Comparison of ENCODE assay signal across 9 cellular contexts in genomic region chr1:194289569-194290266, GRCh38.
DNase-seq lines count a peak whose midpoint lies in the region; ATAC-seq and TF ChIP-seq lines count a peak whose summit lies in the region.
"Had no signal": no experiment of that assay in that cellular context is flagged by ENCODE, and none has a peak within 500 bp of the region (broad histone marks: within the 10 kb centered on the region; RNA-seq: fewer than 3 reads in every experiment).

No MANE protein-coding gene starts in this region.

- no peak overlapping the region for H3K4me3 Mint-ChIP-seq in type B pancreatic cell

- H3K9me2 ChIP-seq in SK-N-SH, result no peaks in the 10 kb centered on the region

- no peak for TF ChIP-seq RAD21 in SK-N-SH (IDR thresholded peaks at IDR 0.05; ENCODE audit: low read length)

- TF ChIP-seq EP300 in SK-N-SH (IDR thresholded peaks at IDR 0.05; ENCODE audit: borderline replicate concordance in 1 of 2, low read depth in 1 of 2, low read length in 1 of 2), result no peak

- no peaks in the 10 kb centered on the region for H3K9me3 Mint-ChIP-seq in type B pancreatic cell

- CTCF ChIA-PET in SK-N-SH (lab: Yijun Ruan, JAX), result no interaction called here

- WGBS in SK-N-SH (ENCODE audit: low lambda C conversion rate), result 35% methylated on average over 6 of the region's 6 CpGs

- ATAC-seq in HG03439 (IDR thresholded peaks at IDR 0.05; ENCODE audit: unreplicated experiment), result peak; percentile 95
- ATAC-seq: A549 had no signal

- POLR2A ChIA-PET in SK-N-SH (lab: Yijun Ruan, JAX), result no interaction called here

- H3K27me3 ChIP-seq in SK-N-SH (ENCODE audit: insufficient read depth), result no peaks in the 10 kb centered on the region

- H3K9ac ChIP-seq in SK-N-SH, result no peak overlapping the region

- no peaks in the 10 kb centered on the region for H4K20me1 ChIP-seq in SK-N-SH (ENCODE audit: insufficient read depth)

- peak; percentile 6 for DNase-seq in activated T-cell treated with anti-CD3 and anti-CD28 coated beads for 1 hour (ENCODE audit: low read depth)
- DNase-seq in activated T-cell treated with anti-CD3 and anti-CD28 coated beads for 4 hours, result no peak
- DNase-seq in activated CD8-positive, alpha-beta memory T cell treated with anti-CD3 and anti-CD28 coated beads, Interleukin-2, amount 50 U/mL, for 4 hours, result peak; percentile 25
- DNase-seq in stimulated activated naive CD4-positive, alpha-beta T cell (lab: John Stamatoyannopoulos, UW), result peak in 5 of 6 experiments; percentile 30 to 80 (median 73)
- DNase-seq in H4 (ENCODE audit: low spot score), result no peak
- DNase-seq in SK-N-SH, result no peak
- no peak for DNase-seq in type B pancreatic cell (ENCODE audit: extremely low spot score, unreplicated experiment)

- no peaks in the 10 kb centered on the region for H3K36me3 ChIP-seq in SK-N-SH (replicated peaks in 1 of 2; ENCODE audit: control insufficient read depth in 1 of 2, insufficient read depth in 2 of 2, low read length in 1 of 2)

- no peak overlapping the region for H3K4me3 ChIP-seq in SK-N-SH (ENCODE audit: low read depth in 2 of 2, low read length in 1 of 2)
- H3K4me3 ChIP-seq: A549 had no signal

- TF ChIP-seq CTCF in SK-N-SH (IDR thresholded peaks at IDR 0.05), result no peak
- no peak for TF ChIP-seq CTCF in type B pancreatic cell (conservative IDR thresholded peaks at IDR 0.05)

- no peak overlapping the region for H3K4me2 ChIP-seq in SK-N-SH
- H3K4me2 ChIP-seq: A549 had no signal

- H2AFZ ChIP-seq in SK-N-SH (ENCODE audit: low read depth), result no peak overlapping the region

- no peaks in the 10 kb centered on the region for H3F3A ChIP-seq in SK-N-SH (replicated peaks; ENCODE audit: insufficient read depth)

- H3K27ac Mint-ChIP-seq in type B pancreatic cell, result no peak overlapping the region

- no peaks in the 10 kb centered on the region for H3K79me2 ChIP-seq in SK-N-SH (ENCODE audit: insufficient read depth)

- H3K27me3 Mint-ChIP-seq in type B pancreatic cell, result no peaks in the 10 kb centered on the region

- no peaks in the 10 kb centered on the region for H3K36me3 Mint-ChIP-seq in type B pancreatic cell

- no peaks in the 10 kb centered on the region; a peak in 1 of 4 replicates for H3K4me1 ChIP-seq in SK-N-SH (ENCODE audit: control insufficient read depth in 1 of 2, insufficient read depth in 2 of 2, low read depth in 1 of 2, low read length in 1 of 2)
- H3K4me1 ChIP-seq: A549 had no signal

- no peaks in the 10 kb centered on the region for H3K9me3 ChIP-seq in SK-N-SH
- H3K9me3 ChIP-seq: A549 had no signal

- no peaks in the 10 kb centered on the region for H3K4me1 Mint-ChIP-seq in type B pancreatic cell (ENCODE audit: unreplicated experiment)

- H3K27ac ChIP-seq in SK-N-SH (ENCODE audit: low read depth in 2 of 2, low read length in 1 of 2), result no peak overlapping the region
- H3K27ac ChIP-seq: A549 had no signal

TF ChIP-seq in SK-N-SH, 30 proteins besides CTCF, POLR2A, EP300 and RAD21:
- TF ChIP-seq FOSL2 (IDR thresholded peaks at IDR 0.05; ENCODE audit: borderline replicate concordance, low read depth) (no peak), FOXM1 (IDR thresholded peaks at IDR 0.05; ENCODE audit: low read depth) (no peak), NRF1 (IDR thresholded peaks at IDR 0.05; ENCODE audit: low read depth, low read length) (no peak), SIN3A (IDR thresholded peaks at IDR 0.05; ENCODE audit: borderline replicate concordance, low read depth, low read length) (no peak), ZBTB33 (IDR thresholded peaks at IDR 0.05; ENCODE audit: borderline replicate concordance, low read depth) (no peak), IRF3 (IDR thresholded peaks at IDR 0.05; ENCODE audit: low read depth, low read length) (no peak), REST (IDR thresholded peaks at IDR 0.05; ENCODE audit: low read depth, low read length) (no peak), FOXJ3 (CRISPR knock-in tag; IDR thresholded peaks at IDR 0.05) (no peak)

Comparison
In these comparisons a context has a peak if more than half of its experiments do, and no peak if none do; other contexts are left out.
1. DNase-seq: peak in activated T-cell treated with anti-CD3 and anti-CD28 coated beads for 1 hour (single experiment), activated CD8-positive, alpha-beta memory T cell treated with anti-CD3 and anti-CD28 coated beads, Interleukin-2, amount 50 U/mL, for 4 hours (single experiment) and stimulated activated naive CD4-positive, alpha-beta T cell (5 of 6); none in activated T-cell treated with anti-CD3 and anti-CD28 coated beads for 4 hours (single experiment), H4 (single experiment), SK-N-SH (single experiment) and type B pancreatic cell (single experiment).